9 cellular contexts compared by ENCODE assay signal in the genomic region with DNA sequence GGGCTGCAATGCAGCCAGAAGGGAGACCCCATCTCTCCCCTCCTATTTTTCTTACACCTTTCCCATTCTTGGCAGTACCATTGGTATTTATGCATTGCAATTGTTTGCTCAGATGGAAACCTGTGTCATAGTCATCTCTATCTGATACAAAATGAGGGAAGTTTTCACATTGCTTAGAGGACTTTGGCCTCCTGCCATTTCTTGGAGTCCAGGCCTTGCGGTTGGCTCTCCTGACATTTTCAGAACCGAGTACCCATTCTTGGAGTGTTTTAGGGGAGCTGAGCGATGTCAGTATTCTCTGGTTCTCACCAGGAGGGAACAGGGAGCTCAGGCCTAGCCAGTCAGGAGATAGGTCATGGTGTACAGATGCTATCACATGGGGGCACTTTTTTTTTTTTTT. TPM values are rescaled to one million over a fixed set of nuclear protein-coding genes. Genes with fewer than 3 reads are reported as not detected.
DNase-seq lines count a peak whose midpoint lies in the region; ATAC-seq and TF ChIP-seq lines count a peak whose summit lies in the region.
"Had no signal": no experiment of that assay in that cellular context is flagged by ENCODE, and none has a peak within 500 bp of the region (broad histone marks: within the 10 kb centered on the region; RNA-seq: fewer than 3 reads in every experiment).

No MANE protein-coding gene starts in this region.

- peak overlapping the region; percentile 5 for H3K4me3 ChIP-seq in CD4-positive, CD25-positive, alpha-beta regulatory T cell (ENCODE audit: low read depth, low read length)
- peak overlapping the region; percentile 92 to 100 for H3K4me3 ChIP-seq in cardiac fibroblast (replicated peaks in 1 of 2; ENCODE audit: low read depth in 2 of 2, low read length in 2 of 2)
- no peak overlapping the region for H3K4me3 ChIP-seq in naive thymus-derived CD4-positive, alpha-beta T cell (ENCODE audit: low read length)

- DNase-seq in CD4-positive, CD25-positive, alpha-beta regulatory T cell = no peak
- DNase-seq in M059J (ENCODE audit: low read depth) (peak; percentile 21), cardiac fibroblast (ENCODE audit: low read depth in 2 of 2) (peak; percentile 43 to 55), head of caudate nucleus (no peak), globus pallidus (ENCODE audit: low spot score) (no peak), ureter (ENCODE audit: low spot score) (no peak)
- DNase-seq in naive thymus-derived CD4-positive, alpha-beta T cell = no peak

- H3K27ac ChIP-seq in CD4-positive, CD25-positive, alpha-beta regulatory T cell (ENCODE audit: insufficient read depth, low read length, poor library complexity, severe bottlenecking) = no peak overlapping the region
- H3K27ac ChIP-seq in naive thymus-derived CD4-positive, alpha-beta T cell (ENCODE audit: low read depth, low read length) = peak overlapping the region; percentile 93
- H3K27ac ChIP-seq: SJSA1 had no signal

- peaks cover 21% of the 10 kb centered on the region for H3K27me3 Mint-ChIP-seq in CD4-positive, CD25-positive, alpha-beta regulatory T cell
- peaks cover 5 to 17% (median 9%) of the 10 kb centered on the region in 5 donors for H3K27me3 Mint-ChIP-seq in naive thymus-derived CD4-positive, alpha-beta T cell

- H3K36me3 ChIP-seq in CD4-positive, CD25-positive, alpha-beta regulatory T cell (ENCODE audit: control insufficient read depth, insufficient read depth, low read length) = peaks cover 32% of the 10 kb centered on the region
- peaks cover 0 to 45% (median 12%) of the 10 kb centered on the region in 3 experiments for H3K36me3 ChIP-seq in naive thymus-derived CD4-positive, alpha-beta T cell (ENCODE audit: control insufficient read depth in 2 of 3, insufficient read depth in 3 of 3, low read length in 3 of 3)

- ATAC-seq in CD4-positive, CD25-positive, alpha-beta regulatory T cell (ENCODE audit: low read depth in 2 of 2) = no peak
- ATAC-seq in naive thymus-derived CD4-positive, alpha-beta T cell = no peak
- ATAC-seq in GM21529 (IDR thresholded peaks at IDR 0.05; ENCODE audit: unreplicated experiment) = no peak

- peaks cover 3% of the 10 kb centered on the region for H3K27me3 ChIP-seq in CD4-positive, CD25-positive, alpha-beta regulatory T cell (ENCODE audit: control insufficient read depth, insufficient read depth, low read length)
- no peaks in the 10 kb centered on the region for H3K27me3 ChIP-seq in naive thymus-derived CD4-positive, alpha-beta T cell (ENCODE audit: control insufficient read depth in 2 of 2, insufficient read depth in 2 of 2, low read length in 2 of 2)
- H3K27me3 ChIP-seq: SJSA1 had no signal

- no peaks in the 10 kb centered on the region for H3K9me3 ChIP-seq in CD4-positive, CD25-positive, alpha-beta regulatory T cell (ENCODE audit: control insufficient read depth in 2 of 2, low read length in 2 of 2)
- H3K9me3 ChIP-seq in naive thymus-derived CD4-positive, alpha-beta T cell (ENCODE audit: control insufficient read depth in 2 of 3, low read length in 3 of 3) = no peaks in the 10 kb centered on the region
- H3K9me3 ChIP-seq: SJSA1 had no signal

- H3K9me3 Mint-ChIP-seq in CD4-positive, CD25-positive, alpha-beta regulatory T cell = no peaks in the 10 kb centered on the region
- H3K9me3 Mint-ChIP-seq in naive thymus-derived CD4-positive, alpha-beta T cell = peaks cover 0 to 3% (median 0%) of the 10 kb centered on the region in 11 donors

- H3K36me3 Mint-ChIP-seq in CD4-positive, CD25-positive, alpha-beta regulatory T cell = peaks cover 14% of the 10 kb centered on the region
- H3K36me3 Mint-ChIP-seq in naive thymus-derived CD4-positive, alpha-beta T cell = peaks cover 0 to 19% (median 12%) of the 10 kb centered on the region in 5 donors

- H3K4me1 ChIP-seq in CD4-positive, CD25-positive, alpha-beta regulatory T cell (ENCODE audit: control insufficient read depth, insufficient read depth, low read length, poor library complexity, severe bottlenecking) = peaks cover 18% of the 10 kb centered on the region
- peaks cover 8% of the 10 kb centered on the region in 2 donors for H3K4me1 ChIP-seq in naive thymus-derived CD4-positive, alpha-beta T cell (ENCODE audit: control insufficient read depth in 2 of 2, insufficient read depth in 2 of 2, low read length in 2 of 2)

- POLR2A ChIA-PET in naive thymus-derived CD4-positive, alpha-beta T cell (lab: Charles Lee) = no interaction called here

- H3K4me3 Mint-ChIP-seq in CD4-positive, CD25-positive, alpha-beta regulatory T cell = peak overlapping the region; percentile 86 to 93 (median 90)
- peak overlapping the region; percentile 73 to 90 (median 86) for H3K4me3 Mint-ChIP-seq in naive thymus-derived CD4-positive, alpha-beta T cell

- peaks cover 5 to 29% (median 19%) of the 10 kb centered on the region in 4 donors for H3K4me1 Mint-ChIP-seq in CD4-positive, CD25-positive, alpha-beta regulatory T cell
- peaks cover 10 to 41% (median 31%) of the 10 kb centered on the region in 7 donors for H3K4me1 Mint-ChIP-seq in naive thymus-derived CD4-positive, alpha-beta T cell

- peak overlapping the region in 2 of 3 donors; percentile 78 to 80 for H3K27ac Mint-ChIP-seq in CD4-positive, CD25-positive, alpha-beta regulatory T cell
- H3K27ac Mint-ChIP-seq in naive thymus-derived CD4-positive, alpha-beta T cell = peak overlapping the region in 6 of 9 donors; percentile 23 to 86 (median 74)

- intact Hi-C loops in naive thymus-derived CD4-positive, alpha-beta T cell (cut with micrococcal nuclease) = no loop called here
- intact Hi-C loops in head of caudate nucleus (cut with DNase I) = no loop called here

- no peak for TF ChIP-seq CTCF in cardiac fibroblast (IDR thresholded peaks at IDR 0.05; ENCODE audit: low read depth, low read length)

- CTCF ChIA-PET in naive thymus-derived CD4-positive, alpha-beta T cell (lab: Charles Lee) = no interaction called here

RNA-seq across cellular contexts. Expression of gene SIN3B, which starts 1.5 kb away (rescaled TPM):
- total RNA-seq in CD4-positive, CD25-positive, alpha-beta regulatory T cell = 82.3 TPM
- polyA plus RNA-seq in CD4-positive, CD25-positive, alpha-beta regulatory T cell = 1 to 10 TPM; 2.2 to 5.2 (median 3.8) TPM
- total RNA-seq in M059J (2014; rRNA removed; shearing (Covaris generic)) = 10.1 and 14.5 TPM in 2 replicates
- 100 to 1,000 TPM in 3 of 5 experiments, 10 to 100 TPM in 2; 42.7 to 105 (median 102) TPM for total RNA-seq in naive thymus-derived CD4-positive, alpha-beta T cell
- polyA plus RNA-seq in naive thymus-derived CD4-positive, alpha-beta T cell = 1 to 10 TPM; 4.0 to 9.0 TPM
- total RNA-seq in ureter = 90.8 TPM

RNA-seq across cellular contexts. Expression of gene F2RL3, which starts 58.1 kb away (rescaled TPM):
- 0.10 TPM for total RNA-seq in CD4-positive, CD25-positive, alpha-beta regulatory T cell
- not detected for polyA plus RNA-seq in CD4-positive, CD25-positive, alpha-beta regulatory T cell
- not detected in 2 replicates for total RNA-seq in M059J (2014; rRNA removed; shearing (Covaris generic))
- under 1 TPM in 2 of 5 experiments, not detected in 3; 0.16 to 0.19 TPM for total RNA-seq in naive thymus-derived CD4-positive, alpha-beta T cell
- polyA plus RNA-seq in naive thymus-derived CD4-positive, alpha-beta T cell = not detected
- 2.6 TPM for total RNA-seq in ureter

Comparison
In these comparisons a context has a peak if more than half of its experiments do, and no peak if none do; other contexts are left out.
1. DNase-seq: peak in M059J (single experiment) and cardiac fibroblast (2 of 2); none in CD4-positive, CD25-positive, alpha-beta regulatory T cell (0 of 3), naive thymus-derived CD4-positive, alpha-beta T cell (0 of 9), head of caudate nucleus (0 of 42), globus pallidus (single experiment) and ureter (single experiment).